In genomic region chr3:194100856-194101390, GRCh38 we compare ENCODE assay signal across 13 cellular contexts. TPM values are rescaled to one million over a fixed set of nuclear protein-coding genes. Genes with fewer than 3 reads are reported as not detected.
A peak's percentile ranks its signal among the peaks of the same experiment; 100 is the strongest.
DNase-seq lines count a peak whose midpoint lies in the region; ATAC-seq, FAIRE-seq and TF ChIP-seq lines count a peak whose summit lies in the region.
"Had no signal": no experiment of that assay in that cellular context is flagged by ENCODE, and none has a peak within 500 bp of the region (broad histone marks: within the 10 kb centered on the region; RNA-seq: fewer than 3 reads in every experiment).

No MANE protein-coding gene starts in this region.

- CTCF ChIA-PET in activated CD4-positive, alpha-beta T cell treated with anti-CD3 and anti-CD28 coated beads, Interleukin-2, amount 10 ng/mL, durations not matched to agents 7 days and 5 days (lab: Charles Lee), result interaction anchor here (0.7 to 0.8 kb wide), 3 partner anchors 17 to 29 kb away, joined by 3 to 4 read pairs (median 3); no protein-coding TSS in a partner anchor
- CTCF ChIA-PET in naive thymus-derived CD4-positive, alpha-beta T cell (lab: Charles Lee), result no interaction called here

- intact Hi-C loops in naive thymus-derived CD4-positive, alpha-beta T cell (cut with micrococcal nuclease), result loop anchor here in 1 of 2 donors (5.0 to 10.0 kb wide), 2 partner anchors 99 to 126 kb away; no protein-coding TSS in a partner anchor

- no peak overlapping the region for H3K27ac Mint-ChIP-seq in activated CD4-positive, alpha-beta T cell treated with anti-CD3 and anti-CD28 coated beads, Interleukin-2, amount 10 ng/mL, durations not matched to agents 7 days and 5 days
- H3K27ac Mint-ChIP-seq in naive thymus-derived CD4-positive, alpha-beta T cell, result peak overlapping the region in 1 of 9 donors; percentile 34
- H3K27ac Mint-ChIP-seq: activated naive CD4-positive, alpha-beta T cell treated with anti-CD3 and anti-CD28 coated beads, Interleukin-2, amount 50 U/mL, for 24 hours had no signal

- peaks cover 23% of the 10 kb centered on the region for H3K4me1 Mint-ChIP-seq in activated CD4-positive, alpha-beta T cell treated with anti-CD3 and anti-CD28 coated beads, Interleukin-2, amount 10 ng/mL, durations not matched to agents 7 days and 5 days
- H3K4me1 Mint-ChIP-seq in naive thymus-derived CD4-positive, alpha-beta T cell, result peaks cover 8 to 45% (median 9%) of the 10 kb centered on the region in 7 donors

- ATAC-seq in GM18861 (IDR thresholded peaks at IDR 0.05; ENCODE audit: unreplicated experiment) (peak; percentile 77), GM21619 (IDR thresholded peaks at IDR 0.05; ENCODE audit: unreplicated experiment) (peak; percentile 80), HG03280 (IDR thresholded peaks at IDR 0.05; ENCODE audit: unreplicated experiment) (peak; percentile 81)
- no peak for ATAC-seq in naive thymus-derived CD4-positive, alpha-beta T cell

- peak overlapping the region; percentile 7 to 46 (median 14) for H3K4me3 ChIP-seq in liver (ENCODE audit: low read depth in 1 of 3, low read length in 3 of 3)
- H3K4me3 ChIP-seq in naive thymus-derived CD4-positive, alpha-beta T cell (ENCODE audit: low read length), result no peak overlapping the region
- H3K4me3 ChIP-seq: ovary had no signal

- peaks cover 8 to 72% (median 56%) of the 10 kb centered on the region in 4 donors for H3K4me1 ChIP-seq in liver (ENCODE audit: control insufficient read depth in 4 of 4, insufficient read depth in 4 of 4, low read length in 3 of 4)
- H3K4me1 ChIP-seq in naive thymus-derived CD4-positive, alpha-beta T cell (ENCODE audit: control insufficient read depth in 2 of 2, insufficient read depth in 2 of 2, low read length in 2 of 2), result peaks cover 0 to 6% of the 10 kb centered on the region in 2 donors

- H3K9me3 ChIP-seq in liver (ENCODE audit: control insufficient read depth in 4 of 4, low read length in 3 of 4), result no peaks in the 10 kb centered on the region
- H3K9me3 ChIP-seq in naive thymus-derived CD4-positive, alpha-beta T cell (ENCODE audit: control insufficient read depth in 2 of 3, low read length in 3 of 3), result no peaks in the 10 kb centered on the region
- H3K9me3 ChIP-seq: ovary had no signal

- WGBS in liver, result 38% methylated on average over 15 of the region's 15 CpGs

- H3K27me3 ChIP-seq in liver (ENCODE audit: control insufficient read depth in 4 of 4, insufficient read depth in 4 of 4, low read length in 3 of 4), result no peaks in the 10 kb centered on the region
- no peaks in the 10 kb centered on the region for H3K27me3 ChIP-seq in naive thymus-derived CD4-positive, alpha-beta T cell (ENCODE audit: control insufficient read depth in 2 of 2, insufficient read depth in 2 of 2, low read length in 2 of 2)
- H3K27me3 ChIP-seq: ovary had no signal

- no peak for DNase-seq in HTR-8/SVneo (ENCODE audit: insufficient read length, low spot score)
- DNase-seq in activated CD4-positive, alpha-beta T cell treated with anti-CD3 and anti-CD28 coated beads, Interleukin-2, amount 10 ng/mL, durations not matched to agents 7 days and 5 days, result no peak
- no peak for DNase-seq in naive thymus-derived CD4-positive, alpha-beta T cell
- DNase-seq in hippocampal formation (lab: John Stamatoyannopoulos, UW), result no peak
- DNase-seq: DND-41, NCI-H510A, ovary, T-helper 9 cell had no signal

- peak overlapping the region; percentile 73 to 85 for H3K27ac ChIP-seq in liver (ENCODE audit: low read depth in 1 of 2, low read length in 2 of 2)
- no peak overlapping the region for H3K27ac ChIP-seq in naive thymus-derived CD4-positive, alpha-beta T cell (ENCODE audit: low read depth, low read length)
- H3K27ac ChIP-seq: ovary had no signal

- FAIRE-seq in HTR-8/SVneo (lab: Jason Lieb, UNC), result no peak

- H3K9ac ChIP-seq in liver (ENCODE audit: low read depth in 1 of 2, low read length in 2 of 2), result peak overlapping the region in 1 of 2 donors; percentile 47

- no peaks in the 10 kb centered on the region for H3K9me3 Mint-ChIP-seq in activated CD4-positive, alpha-beta T cell treated with anti-CD3 and anti-CD28 coated beads, Interleukin-2, amount 10 ng/mL, durations not matched to agents 7 days and 5 days
- H3K9me3 Mint-ChIP-seq in naive thymus-derived CD4-positive, alpha-beta T cell, result peaks cover 0 to under 1% (median 0%) of the 10 kb centered on the region in 11 donors
- H3K9me3 Mint-ChIP-seq: activated naive CD4-positive, alpha-beta T cell treated with anti-CD3 and anti-CD28 coated beads, Interleukin-2, amount 50 U/mL, for 24 hours had no signal

- TF ChIP-seq RAD21 in liver (IDR thresholded peaks at IDR 0.05), result peak; percentile 58 to 67

- no peak overlapping the region for H3K4me3 Mint-ChIP-seq in activated CD4-positive, alpha-beta T cell treated with anti-CD3 and anti-CD28 coated beads, Interleukin-2, amount 10 ng/mL, durations not matched to agents 7 days and 5 days
- no peak overlapping the region for H3K4me3 Mint-ChIP-seq in naive thymus-derived CD4-positive, alpha-beta T cell
- H3K4me3 Mint-ChIP-seq: activated naive CD4-positive, alpha-beta T cell treated with anti-CD3 and anti-CD28 coated beads, Interleukin-2, amount 50 U/mL, for 24 hours had no signal

- H3K27me3 Mint-ChIP-seq in activated CD4-positive, alpha-beta T cell treated with anti-CD3 and anti-CD28 coated beads, Interleukin-2, amount 10 ng/mL, durations not matched to agents 7 days and 5 days, result peaks cover 16% of the 10 kb centered on the region
- peaks cover 0 to 40% (median 0%) of the 10 kb centered on the region in 5 donors for H3K27me3 Mint-ChIP-seq in naive thymus-derived CD4-positive, alpha-beta T cell
- H3K27me3 Mint-ChIP-seq: activated naive CD4-positive, alpha-beta T cell treated with anti-CD3 and anti-CD28 coated beads, Interleukin-2, amount 50 U/mL, for 24 hours had no signal

- TF ChIP-seq CTCF in liver (IDR thresholded peaks at IDR 0.05; ENCODE audit: low read depth, low read length, missing input control), result no peak

- H3K36me3 ChIP-seq in liver (ENCODE audit: control insufficient read depth in 4 of 4, insufficient read depth in 3 of 4, low read depth in 1 of 4, low read length in 3 of 4), result no peaks in the 10 kb centered on the region
- H3K36me3 ChIP-seq in naive thymus-derived CD4-positive, alpha-beta T cell (ENCODE audit: control insufficient read depth in 2 of 3, insufficient read depth in 3 of 3, low read length in 3 of 3), result no peaks in the 10 kb centered on the region
- H3K36me3 ChIP-seq: ovary had no signal

- H3K36me3 Mint-ChIP-seq in activated CD4-positive, alpha-beta T cell treated with anti-CD3 and anti-CD28 coated beads, Interleukin-2, amount 10 ng/mL, durations not matched to agents 7 days and 5 days (ENCODE audit: low read depth), result no peaks in the 10 kb centered on the region
- H3K36me3 Mint-ChIP-seq in naive thymus-derived CD4-positive, alpha-beta T cell, result no peaks in the 10 kb centered on the region
- H3K36me3 Mint-ChIP-seq: activated naive CD4-positive, alpha-beta T cell treated with anti-CD3 and anti-CD28 coated beads, Interleukin-2, amount 50 U/mL, for 24 hours had no signal

- POLR2A ChIA-PET in activated CD4-positive, alpha-beta T cell treated with anti-CD3 and anti-CD28 coated beads, Interleukin-2, amount 10 ng/mL, durations not matched to agents 7 days and 5 days (lab: Charles Lee), result no interaction called here
- POLR2A ChIA-PET in naive thymus-derived CD4-positive, alpha-beta T cell (lab: Charles Lee), result no interaction called here

TF ChIP-seq in liver, 16 proteins besides CTCF, POLR2A, EP300 and RAD21 (continues in another document):
- TF ChIP-seq YY1 (IDR thresholded peaks at IDR 0.05) (peak; percentile 79), ATF3 (IDR thresholded peaks at IDR 0.05) (no peak), GABPA (IDR thresholded peaks at IDR 0.05 in 1 of 2, conservative IDR thresholded peaks at IDR 0.05 in 1 of 2) (no peak), JUND (IDR thresholded peaks at IDR 0.05) (peak in 1 of 2 donors; percentile 79), TAF1 (conservative IDR thresholded peaks at IDR 0.05) (no peak), FOXA2 (IDR thresholded peaks at IDR 0.05) (peak; percentile 46), RXRA (IDR thresholded peaks at IDR 0.05) (peak; percentile 85 to 95), FOXA1 (IDR thresholded peaks at IDR 0.05) (peak; percentile 74), REST (IDR thresholded peaks at IDR 0.05) (peak; percentile 92), HNF4A (conservative IDR thresholded peaks at IDR 0.05) (peak; percentile 99), HNF4G (IDR thresholded peaks at IDR 0.05) (peak; percentile 95), NR2F2 (IDR thresholded peaks at IDR 0.05) (peak; percentile 33)

RNA-seq across cellular contexts. Expression of gene HES1, which starts 35.0 kb away (rescaled TPM):
- total RNA-seq in liver, result 1 to 10 TPM; 5.3 to 6.8 TPM
- 10 to 100 TPM; 11.2 to 12.5 TPM for polyA plus RNA-seq in liver
- total RNA-seq in activated CD4-positive, alpha-beta T cell treated with anti-CD3 and anti-CD28 coated beads, Interleukin-2, amount 10 ng/mL, durations not matched to agents 7 days and 5 days, result 1 to 10 TPM; 2.4 to 2.7 TPM
- 1 to 10 TPM in 3 of 5 experiments, not detected in 2; 3.9 to 4.2 (median 4.2) TPM for total RNA-seq in naive thymus-derived CD4-positive, alpha-beta T cell
- polyA plus RNA-seq in naive thymus-derived CD4-positive, alpha-beta T cell, result not detected
